In genomic region chr12:75390156-75390898, GRCh38 we compare ENCODE assay signal across 8 cellular contexts. TPM values are rescaled to one million over a fixed set of nuclear protein-coding genes. Genes with fewer than 3 reads are reported as not detected.
DNase-seq lines count a peak whose midpoint lies in the region; ATAC-seq, FAIRE-seq and TF ChIP-seq lines count a peak whose summit lies in the region.

No MANE protein-coding gene starts in this region.

- H4K5ac ChIP-seq in IMR-90 (ENCODE audit: low read depth, low read length), result peak overlapping the region; percentile 61
- H4K5ac ChIP-seq in H1 (ENCODE audit: insufficient read length, low read depth, low read length), result no peak overlapping the region

- H3K36me3 ChIP-seq in IMR-90 (ENCODE audit: control insufficient read depth, insufficient read depth, low read length) (no peaks in the 10 kb centered on the region), H1 (ENCODE audit: control insufficient read depth in 2 of 4, insufficient read depth in 4 of 4, low read length in 3 of 4) (no peaks in the 10 kb centered on the region), osteoblast (ENCODE audit: insufficient read depth, low read length) (no peaks in the 10 kb centered on the region)

- FAIRE-seq in GM19239 (lab: Jason Lieb, UNC), result peak; percentile 72
- FAIRE-seq in H1 (lab: Jason Lieb, UNC), result no peak

- no peaks in the 10 kb centered on the region for H3K79me2 ChIP-seq in H1 (ENCODE audit: control insufficient read depth in 1 of 2, insufficient read depth in 2 of 2, low read length in 2 of 2)
- no peaks in the 10 kb centered on the region for H3K79me2 ChIP-seq in osteoblast (ENCODE audit: insufficient read depth, low read length)

- no peaks in the 10 kb centered on the region for H4K20me1 ChIP-seq in IMR-90 (ENCODE audit: insufficient read depth, low read length)
- H4K20me1 ChIP-seq in H1 (replicated peaks in 1 of 2; ENCODE audit: control insufficient read depth in 1 of 2, insufficient read depth in 2 of 2, low read length in 2 of 2), result no peaks in the 10 kb centered on the region
- no peaks in the 10 kb centered on the region for H4K20me1 ChIP-seq in osteoblast (ENCODE audit: insufficient read depth, low read length)

- peak overlapping the region; percentile 13; the same call in 1 of the 2 replicates for H3K18ac ChIP-seq in IMR-90 (ENCODE audit: low read depth, low read length)
- H3K18ac ChIP-seq in H1 (ENCODE audit: extremely low read depth, low read length), result no peak overlapping the region

- peak overlapping the region; percentile 25 for H3K4me3 ChIP-seq in IMR-90 (ENCODE audit: insufficient read depth, low read depth, low read length)
- peak overlapping the region; percentile 10 to 51 (median 18); a peak in 5 of 8 replicates for H3K4me3 ChIP-seq in H1 (ENCODE audit: extremely low read depth in 1 of 4, insufficient read depth in 2 of 4, low read depth in 3 of 4, low read length in 4 of 4)
- H3K4me3 ChIP-seq in osteoblast (ENCODE audit: insufficient read depth, low read length), result peak overlapping the region; percentile 77

- intact Hi-C loops in IMR-90 (cut with micrococcal nuclease) (loop anchor here (2.0 kb wide), 2 partner anchors 56 to 98 kb away; partner anchors contain the start of gene GLIPR1L1), posterior vena cava (cut with DNase I) (loop anchor here in 1 of 2 donors (10.0 kb wide), 1 partner anchor 94 kb away; the partner anchor contains the start of gene GLIPR1)

- H2BK120ac ChIP-seq in IMR-90 (ENCODE audit: low read depth, low read length), result peak overlapping the region; percentile 49; the same call in 1 of the 2 replicates
- H2BK120ac ChIP-seq in H1 (replicated peaks; ENCODE audit: low read depth, low read length), result no peak overlapping the region

- WGBS in IMR-90 (ENCODE audit: extremely low coverage in 2 of 2, insufficient read length in 1 of 2), 2 experiments, result 7% methylated on average over 3 of the region's 6 CpGs; no CpG with 5 or more reads in 1 of the 2 experiments
- 63% methylated on average over 6 of the region's 6 CpGs; no CpG with 5 or more reads in 1 of the 2 experiments for WGBS in H1 (ENCODE audit: extremely low coverage in 1 of 2, insufficient coverage in 1 of 2, insufficient read length in 1 of 2, insufficient replicate concordance in 2 of 2, low coverage in 1 of 2, low lambda C conversion rate in 2 of 2, missing lambda C conversion rate in 1 of 2), 2 experiments

- H3K4me2 ChIP-seq in IMR-90 (ENCODE audit: low read depth, low read length) (peak overlapping the region; percentile 61), H1 (ENCODE audit: insufficient read depth in 1 of 2, low read depth in 2 of 2, low read length in 2 of 2) (peak overlapping the region; percentile 49 to 52; a peak in 3 of 4 replicates), osteoblast (ENCODE audit: insufficient read depth, low read length) (peak overlapping the region; percentile 91)

- H3K9me3 ChIP-seq in IMR-90 (ENCODE audit: control insufficient read depth, insufficient read depth, low read length) (no peaks in the 10 kb centered on the region), H1 (ENCODE audit: insufficient read depth in 2 of 2, low read depth in 1 of 2, low read length in 1 of 2) (no peaks in the 10 kb centered on the region), osteoblast (ENCODE audit: low read depth, low read length) (no peaks in the 10 kb centered on the region)

- H3K79me1 ChIP-seq in IMR-90 (ENCODE audit: low read depth in 1 of 2, low read length in 2 of 2), result no peaks in the 10 kb centered on the region
- H3K79me1 ChIP-seq in H1 (ENCODE audit: low read depth, low read length), result no peaks in the 10 kb centered on the region

- peaks cover 3% of the 10 kb centered on the region; the same call in 1 of the 2 replicates for H3K23me2 ChIP-seq in H1 (ENCODE audit: low read depth, low read length)

- no peak for TF ChIP-seq POLR2A in IMR-90 (IDR thresholded peaks at IDR 0.05; ENCODE audit: low read depth, low read length)
- no peak for TF ChIP-seq POLR2A in H1 (IDR thresholded peaks at IDR 0.05; ENCODE audit: control extremely low read depth in 1 of 2, low read depth in 2 of 2, low read length in 2 of 2)

- H3K23ac ChIP-seq in IMR-90 (ENCODE audit: low read depth, low read length) (no peak overlapping the region; the same call in 1 of the 2 replicates), H1 (ENCODE audit: insufficient read length) (no peak overlapping the region)

- H2BK12ac ChIP-seq in H1 (ENCODE audit: low read depth, low read length), result no peak overlapping the region

- TF ChIP-seq RAD21 in IMR-90 (IDR thresholded peaks at IDR 0.05; ENCODE audit: low read length) (no peak), H1 (IDR thresholded peaks at IDR 0.05 in 1 of 2, conservative IDR thresholded peaks at IDR 0.05 in 1 of 2; ENCODE audit: low read depth in 2 of 2, low read length in 2 of 2) (no peak)

- H3K27ac ChIP-seq in IMR-90 (ENCODE audit: insufficient read depth, low read length) (peak overlapping the region; percentile 28; the same call in 1 of the 2 replicates), H1 (ENCODE audit: low read depth, low read length) (no peak overlapping the region), osteoblast (ENCODE audit: low read depth, low read length) (peak overlapping the region; percentile 62)

- POLR2A ChIA-PET in IMR-90 (lab: Charles Lee; ENCODE audit: unreplicated experiment) (no interaction called here), H1 (lab: Charles Lee; ENCODE audit: partially characterized antibody) (interaction anchor here (1.1 kb wide), 1 partner anchor 94 kb away, joined by 4 read pairs; no protein-coding TSS in a partner anchor)

- TF ChIP-seq EP300 in H1 (IDR thresholded peaks at IDR 0.05; ENCODE audit: borderline replicate concordance in 1 of 2, low read depth in 2 of 2, low read length in 2 of 2), result no peak

- H3K9ac ChIP-seq in IMR-90 (ENCODE audit: low read depth, low read length), result 0 out of 2 replicates have a peak overlapping the region, but pooled peaks have one; percentile 4
- H3K9ac ChIP-seq in H1 (replicated peaks in 1 of 4; ENCODE audit: extremely low read depth in 1 of 4, low read depth in 3 of 4, low read length in 3 of 4), result no peak overlapping the region

- H3K56ac ChIP-seq in IMR-90 (ENCODE audit: extremely low read depth, insufficient read depth, low read length) (peak overlapping the region; percentile 7; the same call in 1 of the 2 replicates), H1 (replicated peaks; ENCODE audit: insufficient read length, low read depth, low read length) (no peak overlapping the region)

- in situ Hi-C loops in IMR-90 (cut with MboI; ENCODE audit: low sequenced_read_pairs), result no loop called here

- H2BK5ac ChIP-seq in IMR-90 (ENCODE audit: low read depth, low read length, poor library complexity, severe bottlenecking), result peak overlapping the region; percentile 54
- no peak overlapping the region for H2BK5ac ChIP-seq in H1 (ENCODE audit: low read depth, low read length)

- dilution Hi-C loops in IMR-90 (cut with HindIII; ENCODE audit: low sequenced_read_pairs, unreplicated experiment), result no loop called here

- no peak overlapping the region for H2AK9ac ChIP-seq in IMR-90 (replicated peaks; ENCODE audit: low read depth, low read length, poor library complexity)

- H2BK15ac ChIP-seq in IMR-90 (ENCODE audit: low read depth, low read length) (peak overlapping the region; percentile 50; the same call in 1 of the 3 replicates), H1 (ENCODE audit: low read length) (no peak overlapping the region)

- H4K91ac ChIP-seq in IMR-90 (ENCODE audit: insufficient read depth, low read depth, low read length), result 0 out of 2 replicates have a peak overlapping the region, but pooled peaks have one; percentile 2
- no peak overlapping the region for H4K91ac ChIP-seq in H1 (replicated peaks; ENCODE audit: insufficient read length, low read length)

- TF ChIP-seq CTCF in IMR-90 (conservative IDR thresholded peaks at IDR 0.05; ENCODE audit: low read depth, low read length) (no peak), H1 (IDR thresholded peaks at IDR 0.05; ENCODE audit: control extremely low read depth in 1 of 3, insufficient read depth in 1 of 3, low read depth in 1 of 3, low read length in 3 of 3) (no peak), osteoblast (IDR thresholded peaks at IDR 0.05; ENCODE audit: extremely low read depth, low read depth, low read length) (no peak)

- H3K4ac ChIP-seq in IMR-90 (ENCODE audit: low read depth, low read length), result peak overlapping the region; percentile 35
- no peak overlapping the region for H3K4ac ChIP-seq in H1 (replicated peaks; ENCODE audit: insufficient read length, low read depth, low read length)

- H3K27me3 ChIP-seq in IMR-90 (ENCODE audit: control insufficient read depth, insufficient read depth, low read length) (no peaks in the 10 kb centered on the region), H1 (replicated peaks in 1 of 4; ENCODE audit: control insufficient read depth in 3 of 4, extremely low read depth in 1 of 4, insufficient read depth in 3 of 4, low read length in 3 of 4) (no peaks in the 10 kb centered on the region), osteoblast (ENCODE audit: insufficient read depth, low read length) (no peaks in the 10 kb centered on the region)

- H4K8ac ChIP-seq in IMR-90 (ENCODE audit: low read depth in 2 of 2, low read length in 2 of 2), result peak overlapping the region; percentile 4 to 95; a peak in 3 of 4 replicates
- H4K8ac ChIP-seq in H1 (ENCODE audit: extremely low read depth, insufficient read depth, low read length), result no peak overlapping the region

- H2AK5ac ChIP-seq in IMR-90 (ENCODE audit: low read depth, low read length) (no peak overlapping the region), H1 (ENCODE audit: low read depth, low read length) (no peak overlapping the region)

- H3K4me1 ChIP-seq in IMR-90 (ENCODE audit: control insufficient read depth, insufficient read depth, low read length), result 0 out of 2 replicates have a peak, but pooled peaks cover 2% of the 10 kb centered on the region
- peaks cover 0 to 3% (median 0%) of the 10 kb centered on the region in 4 experiments; a peak in 1 of 7 replicates for H3K4me1 ChIP-seq in H1 (replicated peaks in 1 of 4; ENCODE audit: control insufficient read depth in 3 of 4, insufficient read depth in 4 of 4, low read length in 3 of 4)
- H3K4me1 ChIP-seq in osteoblast (ENCODE audit: insufficient read depth, low read length), result peaks cover 20% of the 10 kb centered on the region

- ATAC-seq in IMR-90 (ENCODE audit: low read depth) (no peak), HG02885 (IDR thresholded peaks at IDR 0.05; ENCODE audit: poor library complexity, unreplicated experiment) (no peak)

- H3K9me1 ChIP-seq in IMR-90 (ENCODE audit: insufficient read depth, low read length), result no peaks in the 10 kb centered on the region; the same call in 1 of the 2 replicates

- H2BK20ac ChIP-seq in IMR-90 (ENCODE audit: low read depth, low read length) (peak overlapping the region; percentile 35; the same call in 1 of the 2 replicates), H1 (ENCODE audit: low read length) (no peak overlapping the region)

- CTCF ChIA-PET in IMR-90 (lab: Yijun Ruan, JAX), result interaction anchor here (0.6 to 1.6 kb wide), 4 partner anchors 13 to 720 kb away, joined by 3 to 5 read pairs (median 4); no protein-coding TSS in a partner anchor
- CTCF ChIA-PET in H1 (lab: Charles Lee; ENCODE audit: partially characterized antibody), result interaction anchor here (0.7 to 2.4 kb wide), 8 partner anchors 8 to 98 kb away, joined by 3 to 21 read pairs (median 5); partner anchors contain the start of genes CAPS2 and GLIPR1L1

- no peak for DNase-seq in GM19239 (ENCODE audit: insufficient read length, low spot score)
- no peak for DNase-seq in IMR-90
- no peak for DNase-seq in H1 (ENCODE audit: low read depth in 1 of 2, low spot score in 2 of 2)
- DNase-seq in osteoblast (ENCODE audit: insufficient read length, low spot score, missing footprints), result no peak
- no peak for DNase-seq in posterior vena cava (ENCODE audit: low spot score)
- DNase-seq in globus pallidus (ENCODE audit: low spot score), result no peak
- no peak for DNase-seq in DMS153 treated with DMSO at 0.1 percent for 48 hours (lab: John Stamatoyannopoulos, UW; ENCODE audit: unreplicated experiment)

- no peak overlapping the region for H2AFZ ChIP-seq in IMR-90 (replicated peaks; ENCODE audit: low read length, poor library complexity)
- 0 out of 2 replicates have a peak overlapping the region, but pooled peaks have one; percentile 57 for H2AFZ ChIP-seq in H1 (ENCODE audit: low read length)
- H2AFZ ChIP-seq in osteoblast (ENCODE audit: low read length), result peak overlapping the region; percentile 83

- BruUV-seq in IMR-90 (replicated peaks; lab: Mats Ljungman, UMichigan), result no TSS peak

- H3K14ac ChIP-seq in IMR-90 (replicated peaks; ENCODE audit: low read depth, low read length), result 0 out of 2 replicates have a peak overlapping the region, but pooled peaks have one; percentile 32
- H3K14ac ChIP-seq in H1 (ENCODE audit: insufficient read length), result no peak overlapping the region

RNA-seq across cellular contexts. Expression of gene GLIPR1L2, which starts 0.6 kb away (rescaled TPM):
- total RNA-seq in IMR-90 (2012; rRNA removed) (not detected in 2 replicates), osteoblast (0.29 and 0.36 TPM in 2 replicates), posterior vena cava (under 1 TPM; 0.38 to 0.65 TPM)
- polyA plus RNA-seq in IMR-90 (2012; rRNA removed) (0.07 and 0.13 TPM in 2 replicates), H1 (2011; rRNA removed) (0.09 and 0.24 TPM in 2 replicates)
- 0.02 TPM in 2 replicates for polyA plus RNA-seq in IMR-90 (2012; cell fraction: cytosol; rRNA removed)
- 0.03 TPM in 1 of 2 replicates, not detected in the other for polyA plus RNA-seq in IMR-90 (2012; cell fraction: nucleus; rRNA removed; ENCODE audit: low replicate concordance)
- total RNA-seq in H1 (2021; fragmentation: NEBNext Ultra II Directional; extraction: Animal tissue kit (Norgen Biotek cat#: 25700)), result not detected in 2 replicates
- 0.25 TPM for polyA plus RNA-seq in H1 (2011; cell fraction: cytosol; rRNA removed)
- polyA plus RNA-seq in H1 (2011; cell fraction: nucleus; rRNA removed), result 0.14 TPM
- 0.15 to 0.20 TPM in 2 of 4 replicates, not detected in the others for polyA plus RNA-seq in H1 (2012, experiment 1 of 2)
- not detected for polyA plus RNA-seq in H1 (2012, experiment 2 of 2)
- polyA plus RNA-seq in H1 (2013, experiment 1 of 2), result 0.06 TPM
- 0.22 TPM for polyA plus RNA-seq in H1 (2013, experiment 2 of 2)
- polyA minus RNA-seq in H1 (2011; rRNA and poly(A)+ RNA removed), result 0.16 and 0.54 TPM in 2 replicates
- polyA minus RNA-seq in H1 (2011; cell fraction: cytosol; rRNA and poly(A)+ RNA removed), result not detected
- polyA minus RNA-seq in H1 (2011; cell fraction: nucleus; rRNA and poly(A)+ RNA removed), result not detected

RNA-seq across cellular contexts. Expression of gene GLIPR1L1, which starts 55.9 kb away (rescaled TPM):
- not detected in 2 replicates for total RNA-seq in IMR-90 (2012; rRNA removed)
- not detected in 2 replicates for polyA plus RNA-seq in IMR-90 (2012; rRNA removed)
- polyA plus RNA-seq in IMR-90 (2012; cell fraction: cytosol; rRNA removed), result not detected in 2 replicates
- polyA plus RNA-seq in IMR-90 (2012; cell fraction: nucleus; rRNA removed; ENCODE audit: low replicate concordance), result not detected in 2 replicates
- total RNA-seq in H1 (2021; fragmentation: NEBNext Ultra II Directional; extraction: Animal tissue kit (Norgen Biotek cat#: 25700)), result 1.7 and 2.0 TPM in 2 replicates
- polyA plus RNA-seq in H1 (2011; rRNA removed), result 0.60 and 1.2 TPM in 2 replicates
- polyA plus RNA-seq in H1 (2011; cell fraction: cytosol; rRNA removed), result 1.5 TPM
- polyA plus RNA-seq in H1 (2011; cell fraction: nucleus; rRNA removed), result not detected
- 0.46 to 3.6 TPM (median 1.6 TPM) in 4 replicates for polyA plus RNA-seq in H1 (2012, experiment 1 of 2)
- polyA plus RNA-seq in H1 (2012, experiment 2 of 2), result not detected
- polyA plus RNA-seq in H1 (2013, experiment 1 of 2), result 13.6 TPM
- polyA plus RNA-seq in H1 (2013, experiment 2 of 2), result 15.3 TPM
- not detected in 2 replicates for polyA minus RNA-seq in H1 (2011; rRNA and poly(A)+ RNA removed)
- not detected for polyA minus RNA-seq in H1 (2011; cell fraction: cytosol; rRNA and poly(A)+ RNA removed)
- not detected for polyA minus RNA-seq in H1 (2011; cell fraction: nucleus; rRNA and poly(A)+ RNA removed)
- total RNA-seq in osteoblast, result not detected in 2 replicates
- total RNA-seq in posterior vena cava, result not detected

Comparison
In these comparisons a context has a peak if more than half of its experiments do, and no peak if none do; other contexts are left out.
1. H3K4me3 ChIP-seq: peak in every context shown above with its lines; median percentile 77 in osteoblast; 25 in IMR-90; 18 in H1.